10 cellular contexts compared by ENCODE assay signal in genomic region chr3:11671648-11672100, GRCh38.
DNase-seq lines count a peak whose midpoint lies in the region; ATAC-seq and TF ChIP-seq lines count a peak whose summit lies in the region.
"Had no signal": no experiment of that assay in that cellular context is flagged by ENCODE, and none has a peak within 500 bp of the region (broad histone marks: within the 10 kb centered on the region; RNA-seq: fewer than 3 reads in every experiment).

No MANE protein-coding gene starts in this region.

- no peak for TF ChIP-seq CTCF in AG09309 (IDR thresholded peaks at IDR 0.05; ENCODE audit: control insufficient read depth, insufficient read depth, low read depth, low read length, missing control alignments)

- DNase-seq in AG09309 (ENCODE audit: low read depth): peak; percentile 34
- DNase-seq in NCI-H226: peak; percentile 20
- peak; percentile 78 for DNase-seq in fibroblast of peridontal ligament (ENCODE audit: extremely low read depth)
- DNase-seq in T1000 (lab: John Stamatoyannopoulos, UW): no peak
- no peak for DNase-seq in NCI-H2171 (lab: John Stamatoyannopoulos, UW)
- no peak for DNase-seq in DMS153 (lab: John Stamatoyannopoulos, UW)
- DNase-seq: DND-41 had no signal

- no peak overlapping the region for H3K4me3 ChIP-seq in AG09309 (ENCODE audit: control insufficient read depth, low read depth, low read length)
- H3K4me3 ChIP-seq: thyroid gland had no signal

- ATAC-seq in GM21526 (IDR thresholded peaks at IDR 0.05; ENCODE audit: low FRiP score, unreplicated experiment) (peak; percentile 72), GM19324 (IDR thresholded peaks at IDR 0.05; ENCODE audit: low FRiP score, unreplicated experiment) (no peak)

Comparison
In these comparisons a context has a peak if more than half of its experiments do, and no peak if none do; other contexts are left out.
1. DNase-seq: peak in AG09309 (single experiment), NCI-H226 (single experiment) and fibroblast of peridontal ligament (single experiment); none in T1000 (single experiment), NCI-H2171 (single experiment) and DMS153 (single experiment).